1 cellular context compared by ENCODE assay signal in the genomic region with DNA sequence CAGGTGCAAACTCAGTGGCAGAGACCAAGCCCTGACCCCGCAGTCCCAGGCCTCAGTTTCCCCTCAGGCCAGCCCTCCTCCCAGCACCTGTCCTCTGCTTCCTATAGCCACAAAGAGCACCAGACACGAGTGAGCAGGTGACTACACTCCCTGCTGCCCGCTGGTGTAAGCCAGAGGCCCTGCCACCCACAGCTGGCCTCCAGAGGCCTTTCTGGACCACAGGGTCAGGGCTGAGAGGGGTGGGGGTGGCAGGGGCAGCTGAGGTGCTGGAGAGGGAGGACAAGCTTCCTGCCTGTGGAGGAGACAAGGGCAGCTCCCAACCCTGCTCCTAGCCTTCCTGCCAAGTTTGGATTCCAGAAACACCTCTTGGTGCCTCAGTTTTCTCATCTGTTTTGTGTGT.
TF ChIP-seq lines count a peak whose summit lies in the region.

No MANE protein-coding gene starts in this region.

TF ChIP-seq in IMR-90, 13 proteins besides CTCF, POLR2A, EP300 and RAD21:
- TF ChIP-seq, protein P1, sequence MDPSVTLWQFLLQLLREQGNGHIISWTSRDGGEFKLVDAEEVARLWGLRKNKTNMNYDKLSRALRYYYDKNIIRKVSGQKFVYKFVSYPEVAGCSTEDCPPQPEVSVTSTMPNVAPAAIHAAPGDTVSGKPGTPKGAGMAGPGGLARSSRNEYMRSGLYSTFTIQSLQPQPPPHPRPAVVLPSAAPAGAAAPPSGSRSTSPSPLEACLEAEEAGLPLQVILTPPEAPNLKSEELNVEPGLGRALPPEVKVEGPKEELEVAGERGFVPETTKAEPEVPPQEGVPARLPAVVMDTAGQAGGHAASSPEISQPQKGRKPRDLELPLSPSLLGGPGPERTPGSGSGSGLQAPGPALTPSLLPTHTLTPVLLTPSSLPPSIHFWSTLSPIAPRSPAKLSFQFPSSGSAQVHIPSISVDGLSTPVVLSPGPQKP (IDR thresholded peaks at IDR 0.05; ENCODE audit: borderline replicate concordance, low read depth, low read length), result no peak
- TF ChIP-seq CEBPB (IDR thresholded peaks at IDR 0.05; ENCODE audit: low read depth, low read length), result no peak
- TF ChIP-seq BHLHE40 (IDR thresholded peaks at IDR 0.05; ENCODE audit: low read depth, low read length), result no peak
- no peak for TF ChIP-seq NFE2L2 (IDR thresholded peaks at IDR 0.05; ENCODE audit: low read depth, low read length)
- TF ChIP-seq RFX5 (IDR thresholded peaks at IDR 0.05; ENCODE audit: low read depth, low read length), result no peak
- TF ChIP-seq, protein P2, sequence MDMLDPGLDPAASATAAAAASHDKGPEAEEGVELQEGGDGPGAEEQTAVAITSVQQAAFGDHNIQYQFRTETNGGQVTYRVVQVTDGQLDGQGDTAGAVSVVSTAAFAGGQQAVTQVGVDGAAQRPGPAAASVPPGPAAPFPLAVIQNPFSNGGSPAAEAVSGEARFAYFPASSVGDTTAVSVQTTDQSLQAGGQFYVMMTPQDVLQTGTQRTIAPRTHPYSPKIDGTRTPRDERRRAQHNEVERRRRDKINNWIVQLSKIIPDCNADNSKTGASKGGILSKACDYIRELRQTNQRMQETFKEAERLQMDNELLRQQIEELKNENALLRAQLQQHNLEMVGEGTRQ (IDR thresholded peaks at IDR 0.05; ENCODE audit: low read depth, low read length), result no peak
- TF ChIP-seq RCOR1 (IDR thresholded peaks at IDR 0.05; ENCODE audit: insufficient replicate concordance, low read length), result no peak
